11 cellular contexts compared by ENCODE assay signal in genomic region chr9:70609542-70610286, GRCh38.
A peak's percentile ranks its signal among the peaks of the same experiment; 100 is the strongest.
DNase-seq lines count a peak whose midpoint lies in the region; ATAC-seq and TF ChIP-seq lines count a peak whose summit lies in the region.
"Had no signal": no experiment of that assay in that cellular context is flagged by ENCODE, and none has a peak within 500 bp of the region (broad histone marks: within the 10 kb centered on the region; RNA-seq: fewer than 3 reads in every experiment).

No MANE protein-coding gene starts in this region.

- H3K36me3 ChIP-seq in WERI-Rb-1: no peaks in the 10 kb centered on the region
- H3K36me3 ChIP-seq in esophagus squamous epithelium: no peaks in the 10 kb centered on the region

- 29 to 37% methylated on average over 6 of the region's 6 CpGs for WGBS in esophagus squamous epithelium, 2 donors

- intact Hi-C loops in esophagus squamous epithelium (cut with DNase I): loop anchor here (10.0 kb wide), 1 partner anchor 635 kb away; no protein-coding TSS in a partner anchor

- H3K9me3 ChIP-seq in WERI-Rb-1 (ENCODE audit: severe bottlenecking): no peaks in the 10 kb centered on the region
- no peaks in the 10 kb centered on the region for H3K9me3 ChIP-seq in esophagus squamous epithelium

- peak; percentile 97 for DNase-seq in EH (ENCODE audit: low read depth)
- peak; percentile 83 for DNase-seq in SK-MEL-5 (ENCODE audit: low read depth, low spot score)
- DNase-seq in fibroblast of the aortic adventitia (ENCODE audit: low read depth): peak; percentile 98
- peak; percentile 8 for DNase-seq in renal cortical epithelial cell (ENCODE audit: low read depth)
- DNase-seq in globus pallidus (ENCODE audit: low spot score): no peak
- DNase-seq in WERI-Rb-1: no peak
- no peak for DNase-seq in esophagus squamous epithelium (lab: John Stamatoyannopoulos, UW)
- DNase-seq: GOT3, NCI-H2171 treated with DMSO at 0.1 percent for 48 hours, posterior cingulate gyrus had no signal

- H3K4me3 ChIP-seq in fibroblast of the aortic adventitia (ENCODE audit: low read depth, low read length) (no peak overlapping the region), WERI-Rb-1 (ENCODE audit: low read depth, low read length) (no peak overlapping the region), esophagus squamous epithelium (no peak overlapping the region)

- no peak for ATAC-seq in HG02938 (IDR thresholded peaks at IDR 0.05; ENCODE audit: unreplicated experiment)

- TF ChIP-seq POLR2A in esophagus squamous epithelium (IDR thresholded peaks at IDR 0.05): no peak

- no peak overlapping the region for H3K27ac ChIP-seq in WERI-Rb-1
- no peak overlapping the region for H3K27ac ChIP-seq in esophagus squamous epithelium

- H3K27me3 ChIP-seq in WERI-Rb-1 (ENCODE audit: insufficient read depth, low read depth, severe bottlenecking) (no peaks in the 10 kb centered on the region), esophagus squamous epithelium (no peaks in the 10 kb centered on the region)

- TF ChIP-seq CTCF in fibroblast of the aortic adventitia (IDR thresholded peaks at IDR 0.05; ENCODE audit: insufficient read depth, low read length) (no peak), WERI-Rb-1 (IDR thresholded peaks at IDR 0.05; ENCODE audit: low read depth, low read length) (no peak), esophagus squamous epithelium (IDR thresholded peaks at IDR 0.05) (no peak)

- in situ Hi-C loops in SK-MEL-5 (cut with HindIII; ENCODE audit: low pct_unique_long_range_greater_than_20kb, low sequenced_read_pairs): loop anchor here (25.0 kb wide), 1 partner anchor 272 kb away; no protein-coding TSS in a partner anchor

- peaks cover 0 to 5% (median 0%) of the 10 kb centered on the region in 3 donors for H3K4me1 ChIP-seq in esophagus squamous epithelium

Comparison
In these comparisons a context has a peak if more than half of its experiments do, and no peak if none do; other contexts are left out.
1. DNase-seq: peak in EH (single experiment), SK-MEL-5 (single experiment), fibroblast of the aortic adventitia (single experiment) and renal cortical epithelial cell (single experiment); none in globus pallidus (single experiment), WERI-Rb-1 (single experiment) and esophagus squamous epithelium (single experiment).